In genomic region chr4:40897557-40898203, GRCh38 we compare ENCODE assay signal across 8 cellular contexts.
DNase-seq lines count a peak whose midpoint lies in the region; ATAC-seq and TF ChIP-seq lines count a peak whose summit lies in the region.

No MANE protein-coding gene starts in this region.

- no peak overlapping the region for H2AFZ ChIP-seq in neural progenitor cell (replicated peaks)

- peaks cover 5 to 10% (median 5%) of the 10 kb centered on the region in 3 donors for H3K4me1 Mint-ChIP-seq in IgD-negative memory B cell
- H3K4me1 Mint-ChIP-seq in activated T-cell treated with anti-CD3 and anti-CD28 coated beads, Interleukin-2, amount 50 U/mL, for 72 hours (ENCODE audit: low read depth) = peaks cover 5% of the 10 kb centered on the region
- peaks cover 2% of the 10 kb centered on the region for H3K4me1 Mint-ChIP-seq in neural progenitor cell

- ATAC-seq in activated T-cell treated with anti-CD3 and anti-CD28 coated beads, Interleukin-2, amount 50 U/mL, for 72 hours (replicated peaks in 1 of 2) = peak; percentile 82 to 83

- H3K36me3 ChIP-seq in BE2C = no peaks in the 10 kb centered on the region
- H3K36me3 ChIP-seq in neural progenitor cell = no peaks in the 10 kb centered on the region

- H3K9ac ChIP-seq in neural progenitor cell = no peak overlapping the region

- H3K9me3 ChIP-seq in BE2C (no peaks in the 10 kb centered on the region), neural progenitor cell (ENCODE audit: low read depth) (no peaks in the 10 kb centered on the region)

- H3K4me3 Mint-ChIP-seq in IgD-negative memory B cell = peak overlapping the region in 3 of 4 donors; percentile 58 to 89 (median 59)
- peak overlapping the region; percentile 76 to 79 for H3K4me3 Mint-ChIP-seq in activated T-cell treated with anti-CD3 and anti-CD28 coated beads, Interleukin-2, amount 50 U/mL, for 72 hours
- H3K4me3 Mint-ChIP-seq in neural progenitor cell = no peak overlapping the region

- H4K20me1 ChIP-seq in neural progenitor cell (ENCODE audit: low read depth) = no peaks in the 10 kb centered on the region

- peak overlapping the region; percentile 56 for H3K4me3 ChIP-seq in BE2C (ENCODE audit: low read depth, low read length)
- no peak overlapping the region for H3K4me3 ChIP-seq in neural progenitor cell

- no peaks in the 10 kb centered on the region for H3K36me3 Mint-ChIP-seq in IgD-negative memory B cell
- H3K36me3 Mint-ChIP-seq in activated T-cell treated with anti-CD3 and anti-CD28 coated beads, Interleukin-2, amount 50 U/mL, for 72 hours (ENCODE audit: insufficient read depth in 2 of 2) = no peaks in the 10 kb centered on the region
- H3K36me3 Mint-ChIP-seq in neural progenitor cell = no peaks in the 10 kb centered on the region

- H3K9me3 Mint-ChIP-seq in IgD-negative memory B cell (no peaks in the 10 kb centered on the region), neural progenitor cell (no peaks in the 10 kb centered on the region)
- H3K9me3 Mint-ChIP-seq in activated T-cell treated with anti-CD3 and anti-CD28 coated beads, Interleukin-2, amount 50 U/mL, for 72 hours = no peaks in the 10 kb centered on the region

- H3K27me3 ChIP-seq in BE2C = no peaks in the 10 kb centered on the region
- no peaks in the 10 kb centered on the region for H3K27me3 ChIP-seq in neural progenitor cell

- H3K79me2 ChIP-seq in neural progenitor cell (ENCODE audit: low read depth) = no peaks in the 10 kb centered on the region

- H3K27me3 Mint-ChIP-seq in IgD-negative memory B cell = peaks cover 4% of the 10 kb centered on the region
- no peaks in the 10 kb centered on the region for H3K27me3 Mint-ChIP-seq in activated T-cell treated with anti-CD3 and anti-CD28 coated beads, Interleukin-2, amount 50 U/mL, for 72 hours (ENCODE audit: low read depth)
- peaks cover 6% of the 10 kb centered on the region for H3K27me3 Mint-ChIP-seq in neural progenitor cell (ENCODE audit: insufficient read depth, low read depth)

- no peak overlapping the region for H3K4me2 ChIP-seq in neural progenitor cell

- DNase-seq in BE2C = peak; percentile 87
- DNase-seq in GM19240 (ENCODE audit: insufficient read length, low spot score) = peak; percentile 50
- peak; percentile 71 to 75 for DNase-seq in activated T-cell treated with anti-CD3 and anti-CD28 coated beads, Interleukin-2, amount 50 U/mL, for 72 hours
- peak; percentile 53 for DNase-seq in fibroblast of peridontal ligament (ENCODE audit: extremely low read depth)
- peak; percentile 86 for DNase-seq in neural progenitor cell (ENCODE audit: low spot score)
- peak; percentile 86 for DNase-seq in superior temporal gyrus (ENCODE audit: extremely low spot score)

- no peaks in the 10 kb centered on the region for H3F3A ChIP-seq in neural progenitor cell (ENCODE audit: low read depth)

- H3K4me1 ChIP-seq in BE2C (no peaks in the 10 kb centered on the region), neural progenitor cell (no peaks in the 10 kb centered on the region)

- TF ChIP-seq CTCF in BE2C (IDR thresholded peaks at IDR 0.05; ENCODE audit: low read depth, low read length) = peak; percentile 88
- TF ChIP-seq CTCF in neural progenitor cell (IDR thresholded peaks at IDR 0.05) = peak; percentile 93

- peak overlapping the region in 1 of 3 donors; percentile 67 for H3K27ac Mint-ChIP-seq in IgD-negative memory B cell
- H3K27ac Mint-ChIP-seq in activated T-cell treated with anti-CD3 and anti-CD28 coated beads, Interleukin-2, amount 50 U/mL, for 72 hours = no peak overlapping the region
- no peak overlapping the region for H3K27ac Mint-ChIP-seq in neural progenitor cell

- H3K27ac ChIP-seq in neural progenitor cell = no peak overlapping the region

TF ChIP-seq in PFSK-1, 5 proteins besides CTCF, POLR2A, EP300 and RAD21:
- TF ChIP-seq, protein P1, sequence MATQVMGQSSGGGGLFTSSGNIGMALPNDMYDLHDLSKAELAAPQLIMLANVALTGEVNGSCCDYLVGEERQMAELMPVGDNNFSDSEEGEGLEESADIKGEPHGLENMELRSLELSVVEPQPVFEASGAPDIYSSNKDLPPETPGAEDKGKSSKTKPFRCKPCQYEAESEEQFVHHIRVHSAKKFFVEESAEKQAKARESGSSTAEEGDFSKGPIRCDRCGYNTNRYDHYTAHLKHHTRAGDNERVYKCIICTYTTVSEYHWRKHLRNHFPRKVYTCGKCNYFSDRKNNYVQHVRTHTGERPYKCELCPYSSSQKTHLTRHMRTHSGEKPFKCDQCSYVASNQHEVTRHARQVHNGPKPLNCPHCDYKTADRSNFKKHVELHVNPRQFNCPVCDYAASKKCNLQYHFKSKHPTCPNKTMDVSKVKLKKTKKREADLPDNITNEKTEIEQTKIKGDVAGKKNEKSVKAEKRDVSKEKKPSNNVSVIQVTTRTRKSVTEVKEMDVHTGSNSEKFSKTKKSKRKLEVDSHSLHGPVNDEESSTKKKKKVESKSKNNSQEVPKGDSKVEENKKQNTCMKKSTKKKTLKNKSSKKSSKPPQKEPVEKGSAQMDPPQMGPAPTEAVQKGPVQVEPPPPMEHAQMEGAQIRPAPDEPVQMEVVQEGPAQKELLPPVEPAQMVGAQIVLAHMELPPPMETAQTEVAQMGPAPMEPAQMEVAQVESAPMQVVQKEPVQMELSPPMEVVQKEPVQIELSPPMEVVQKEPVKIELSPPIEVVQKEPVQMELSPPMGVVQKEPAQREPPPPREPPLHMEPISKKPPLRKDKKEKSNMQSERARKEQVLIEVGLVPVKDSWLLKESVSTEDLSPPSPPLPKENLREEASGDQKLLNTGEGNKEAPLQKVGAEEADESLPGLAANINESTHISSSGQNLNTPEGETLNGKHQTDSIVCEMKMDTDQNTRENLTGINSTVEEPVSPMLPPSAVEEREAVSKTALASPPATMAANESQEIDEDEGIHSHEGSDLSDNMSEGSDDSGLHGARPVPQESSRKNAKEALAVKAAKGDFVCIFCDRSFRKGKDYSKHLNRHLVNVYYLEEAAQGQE (IDR thresholded peaks at IDR 0.05; ENCODE audit: insufficient read depth in 1 of 2, low read depth in 2 of 2, low read length in 2 of 2) = no peak
- TF ChIP-seq FOXP2 (optimal IDR thresholded peaks at IDR 0.05; ENCODE audit: borderline replicate concordance, extremely low read depth, extremely low read length, insufficient read depth) = no peak
- TF ChIP-seq POLR2AphosphoS5 (IDR thresholded peaks at IDR 0.05; ENCODE audit: low read depth, low read length) = peak; percentile 32; the same call in 1 of the 2 replicates
- TF ChIP-seq TAF1 (IDR thresholded peaks at IDR 0.05; ENCODE audit: borderline replicate concordance, insufficient read depth, low read length) = no peak
- TF ChIP-seq SIN3A (IDR thresholded peaks at IDR 0.05; ENCODE audit: borderline replicate concordance, insufficient read depth, low read length) = no peak
